11 cellular contexts compared by ENCODE assay signal in genomic region chr17:57876023-57876865, GRCh38. TPM values are rescaled to one million over a fixed set of nuclear protein-coding genes. Genes with fewer than 3 reads are reported as not detected.
DNase-seq lines count a peak whose midpoint lies in the region; ATAC-seq and TF ChIP-seq lines count a peak whose summit lies in the region.
"Had no signal": no experiment of that assay in that cellular context is flagged by ENCODE, and none has a peak within 500 bp of the region (broad histone marks: within the 10 kb centered on the region; RNA-seq: fewer than 3 reads in every experiment).

No MANE protein-coding gene starts in this region.

- H3K9me3 ChIP-seq in HCT116 (ENCODE audit: control insufficient read depth in 1 of 2, insufficient read depth in 1 of 2, low read depth in 1 of 2, low read length in 2 of 2) (no peaks in the 10 kb centered on the region), iPS-15b (ENCODE audit: control insufficient read depth, insufficient read depth, low read length) (no peaks in the 10 kb centered on the region)

- ATAC-seq in HCT116 (peak; percentile 10), WTC11 (no peak), GM21360 (IDR thresholded peaks at IDR 0.05; ENCODE audit: unreplicated experiment) (no peak), GM18861 (IDR thresholded peaks at IDR 0.05; ENCODE audit: unreplicated experiment) (no peak)

- BruUV-seq in HCT116 (replicated peaks; lab: Mats Ljungman, UMichigan) = no TSS peak

- peaks cover 85% of the 10 kb centered on the region for H3K4me1 Mint-ChIP-seq in WTC11
- H3K4me1 Mint-ChIP-seq in activated T-cell treated with anti-CD3 and anti-CD28 coated beads, Interleukin-2, amount 50 U/mL, for 24 hours (ENCODE audit: low read depth) = peaks cover 53% of the 10 kb centered on the region

- H3K27me3 Mint-ChIP-seq in WTC11 (ENCODE audit: low read depth) = peaks cover 10% of the 10 kb centered on the region; the same call in 1 of the 2 replicates
- H3K27me3 Mint-ChIP-seq in activated T-cell treated with anti-CD3 and anti-CD28 coated beads, Interleukin-2, amount 50 U/mL, for 24 hours = peaks cover 31% of the 10 kb centered on the region

- DNase-seq in HCT116 (ENCODE audit: low read depth, low spot score) (no peak), WTC11 (ENCODE audit: low spot score) (no peak), NCI-H2227 treated with DMSO at 0.1 percent for 48 hours (lab: John Stamatoyannopoulos, UW) (no peak)
- no peak for DNase-seq in activated T-cell treated with anti-CD3 and anti-CD28 coated beads, Interleukin-2, amount 50 U/mL, for 24 hours
- DNase-seq: activated CD4-positive, alpha-beta memory T cell treated with anti-CD3 and anti-CD28 coated beads, Interleukin-2, amount 10 ng/mL, durations not matched to agents 7 days and 5 days; DMS153 had no signal

- H3K27me3 ChIP-seq in HCT116 (ENCODE audit: insufficient read depth, low read length) (no peaks in the 10 kb centered on the region), iPS-15b (ENCODE audit: control insufficient read depth, insufficient read depth, low read length) (peaks cover 56% of the 10 kb centered on the region)

- H3K4me1 ChIP-seq in HCT116 (ENCODE audit: control insufficient read depth in 1 of 2, insufficient read depth in 2 of 2, low read length in 2 of 2) (peaks cover 78 to 98% of the 10 kb centered on the region in 2 experiments), iPS-15b (ENCODE audit: control insufficient read depth, insufficient read depth, low read length) (peaks cover 30% of the 10 kb centered on the region)

- no peaks in the 10 kb centered on the region for H4K20me1 ChIP-seq in HCT116 (ENCODE audit: insufficient read depth)

- no peak for TF ChIP-seq RAD21 in HCT116 (IDR thresholded peaks at IDR 0.05; ENCODE audit: low read depth)

- CTCF ChIA-PET in HCT116 (lab: Charles Lee) = interaction anchor here (0.8 to 4.3 kb wide), 12 partner anchors 14 to 296 kb away, joined by 3 to 28 read pairs (median 5); no protein-coding TSS in a partner anchor
- CTCF ChIA-PET in WTC11 (lab: Charles Lee) = interaction anchor here (0.9 to 6.4 kb wide), 14 partner anchors 10 to 298 kb away, joined by 3 to 50 read pairs (median 4); partner anchors contain the start of gene CUEDC1

- H3K9me3 Mint-ChIP-seq in WTC11 = no peaks in the 10 kb centered on the region
- H3K9me3 Mint-ChIP-seq in activated T-cell treated with anti-CD3 and anti-CD28 coated beads, Interleukin-2, amount 50 U/mL, for 24 hours = no peaks in the 10 kb centered on the region
- H3K9me3 Mint-ChIP-seq: activated CD4-positive, alpha-beta memory T cell treated with anti-CD3 and anti-CD28 coated beads, Interleukin-2, amount 10 ng/mL, durations not matched to agents 7 days and 5 days; stimulated activated naive CD8-positive, alpha-beta T cell treated with anti-CD3 and anti-CD28 coated beads, Interleukin-15, Interleukin-2, amounts not matched to agents 100 ng/mL and 50 ng/mL, for 24 hours had no signal

- RAD21 ChIA-PET in HCT116 (lab: Charles Lee; ENCODE audit: low non-redundant PET in 1 of 2, low total read pairs in 2 of 2, uncharacterized antibody in 2 of 2, unreplicated experiment in 2 of 2) = interaction anchor here (1.0 to 1.9 kb wide), 7 partner anchors 15 to 73 kb away, joined by 3 to 10 read pairs (median 4); no protein-coding TSS in a partner anchor

- H3K4me3 ChIP-seq in HCT116 (replicated peaks in 1 of 2; ENCODE audit: low read depth in 1 of 2, low read length in 2 of 2) = peak overlapping the region in 1 of 2 experiments; percentile 45; a peak in 1 of 4 replicates
- peak overlapping the region; percentile 4 for H3K4me3 ChIP-seq in iPS-15b (ENCODE audit: low read depth, low read length)
- H3K4me3 ChIP-seq in skin epidermis = no peak overlapping the region

- H3K9ac ChIP-seq in HCT116 (ENCODE audit: low read length) (peak overlapping the region; percentile 72), iPS-15b (ENCODE audit: low read depth, low read length) (no peak overlapping the region)

- peaks cover 2 to 31% of the 10 kb centered on the region in 2 experiments; a peak in 2 of 4 replicates for H3K36me3 ChIP-seq in HCT116 (ENCODE audit: control insufficient read depth in 1 of 2, insufficient read depth in 2 of 2, low read length in 2 of 2)
- H3K36me3 ChIP-seq in iPS-15b (ENCODE audit: control insufficient read depth, insufficient read depth, low read length) = no peaks in the 10 kb centered on the region

- no peak overlapping the region for H2AFZ ChIP-seq in HCT116 (ENCODE audit: low read depth, low read length, poor library complexity, severe bottlenecking)

- no peaks in the 10 kb centered on the region for H3K36me3 Mint-ChIP-seq in WTC11
- H3K36me3 Mint-ChIP-seq in activated T-cell treated with anti-CD3 and anti-CD28 coated beads, Interleukin-2, amount 50 U/mL, for 24 hours (ENCODE audit: low read depth) = no peaks in the 10 kb centered on the region

- POLR2A ChIA-PET in HCT116 (lab: Charles Lee) = interaction anchor here (0.6 to 1.9 kb wide), 5 partner anchors 8 to 77 kb away, joined by 3 to 5 read pairs (median 3); no protein-coding TSS in a partner anchor
- POLR2A ChIA-PET in WTC11 (lab: Charles Lee) = interaction anchor here (0.8 to 3.0 kb wide), 3 partner anchors 14 to 131 kb away, joined by 3 to 21 read pairs (median 6); partner anchors contain the start of gene SRSF1

- H3K4me3 Mint-ChIP-seq in WTC11 = peak overlapping the region; percentile 28
- no peak overlapping the region for H3K4me3 Mint-ChIP-seq in activated T-cell treated with anti-CD3 and anti-CD28 coated beads, Interleukin-2, amount 50 U/mL, for 24 hours
- H3K4me3 Mint-ChIP-seq: activated CD4-positive, alpha-beta memory T cell treated with anti-CD3 and anti-CD28 coated beads, Interleukin-2, amount 10 ng/mL, durations not matched to agents 7 days and 5 days; stimulated activated naive CD8-positive, alpha-beta T cell treated with anti-CD3 and anti-CD28 coated beads, Interleukin-15, Interleukin-2, amounts not matched to agents 100 ng/mL and 50 ng/mL, for 24 hours had no signal

- peak overlapping the region; percentile 45 for H3K27ac Mint-ChIP-seq in WTC11
- H3K27ac Mint-ChIP-seq in activated T-cell treated with anti-CD3 and anti-CD28 coated beads, Interleukin-2, amount 50 U/mL, for 24 hours = no peak overlapping the region
- H3K27ac Mint-ChIP-seq: activated CD4-positive, alpha-beta memory T cell treated with anti-CD3 and anti-CD28 coated beads, Interleukin-2, amount 10 ng/mL, durations not matched to agents 7 days and 5 days; stimulated activated naive CD8-positive, alpha-beta T cell treated with anti-CD3 and anti-CD28 coated beads, Interleukin-15, Interleukin-2, amounts not matched to agents 100 ng/mL and 50 ng/mL, for 24 hours had no signal

- no peak for TF ChIP-seq POLR2A in HCT116 (IDR thresholded peaks at IDR 0.05; ENCODE audit: borderline replicate concordance, extremely low read depth, insufficient read depth, insufficient read length)

- intact Hi-C loops in HCT116 (cut with micrococcal nuclease) = loop anchor here (5.0 kb wide), 1 partner anchor 111 kb away; the partner anchor contains the start of gene VEZF1

- peak overlapping the region; percentile 86 for H3K4me2 ChIP-seq in HCT116 (ENCODE audit: low read length)

- no peaks in the 10 kb centered on the region for H3K9me2 ChIP-seq in HCT116 (ENCODE audit: insufficient read depth)

- peaks cover 4% of the 10 kb centered on the region; the same call in 1 of the 2 replicates for H3K79me2 ChIP-seq in HCT116 (ENCODE audit: insufficient read depth, low read length)

- peak overlapping the region; percentile 68 for H3K27ac ChIP-seq in HCT116 (ENCODE audit: low read depth, low read length)
- H3K27ac ChIP-seq in skin epidermis = peak overlapping the region in 15 of 21 experiments; percentile 2 to 77 (median 51)

- TF ChIP-seq CTCF in HCT116 (IDR thresholded peaks at IDR 0.05 in 2 of 3, conservative IDR thresholded peaks at IDR 0.05 in 1 of 3; ENCODE audit: borderline replicate concordance in 1 of 3, insufficient read depth in 1 of 3, low read depth in 2 of 3, low read length in 2 of 3) (no peak), WTC11 (IDR thresholded peaks at IDR 0.05) (no peak)

TF ChIP-seq in HCT116, 20 proteins besides CTCF, POLR2A, EP300 and RAD21:
- peak; percentile 87 for TF ChIP-seq TCF7L2 (IDR thresholded peaks at IDR 0.05; ENCODE audit: borderline replicate concordance, extremely low read depth, insufficient read depth, insufficient read length)
- TF ChIP-seq ZFX (IDR thresholded peaks at IDR 0.05) = peak; percentile 21; the same call in 1 of the 2 replicates
- TF ChIP-seq ZNF274 (IDR thresholded peaks at IDR 0.05; ENCODE audit: low read depth, low read length) = no peak
TF ChIP-seq in HCT116: peak in this region for 2.

TF ChIP-seq in WTC11, 78 proteins besides CTCF, POLR2A, EP300 and RAD21:
- TF ChIP-seq ZNF423 (CRISPR knock-in tag; IDR thresholded peaks at IDR 0.05) (peak; percentile 96), KAT7 (CRISPR knock-in tag; IDR thresholded peaks at IDR 0.05; ENCODE audit: borderline replicate concordance) (0 out of 2 replicates have a peak, but pooled peaks have one; percentile 50), AFF4 (CRISPR knock-in tag; IDR thresholded peaks at IDR 0.05; ENCODE audit: borderline replicate concordance) (no peak)

RNA-seq across cellular contexts. Expression of gene MRPS23, which starts 26.4 kb away (rescaled TPM):
- total RNA-seq in HCT116 (2021; ENCODE audit: unreplicated experiment) (109 TPM), WTC11 (2021) (57.9 to 65.3 TPM (median 58.1 TPM) in 3 replicates)
- polyA plus RNA-seq in HCT116 (2012) = 69.5 and 101 TPM in 2 replicates
